In genomic region chr6:28212510-28213212, GRCh38 we compare ENCODE assay signal across 1 cellular context.
TF ChIP-seq lines count a peak whose summit lies in the region.

No MANE protein-coding gene starts in this region.

TF ChIP-seq in K562, 482 proteins besides CTCF, POLR2A, EP300 and RAD21 (continued from another document and continues in another):
- TF ChIP-seq, protein P1, sequence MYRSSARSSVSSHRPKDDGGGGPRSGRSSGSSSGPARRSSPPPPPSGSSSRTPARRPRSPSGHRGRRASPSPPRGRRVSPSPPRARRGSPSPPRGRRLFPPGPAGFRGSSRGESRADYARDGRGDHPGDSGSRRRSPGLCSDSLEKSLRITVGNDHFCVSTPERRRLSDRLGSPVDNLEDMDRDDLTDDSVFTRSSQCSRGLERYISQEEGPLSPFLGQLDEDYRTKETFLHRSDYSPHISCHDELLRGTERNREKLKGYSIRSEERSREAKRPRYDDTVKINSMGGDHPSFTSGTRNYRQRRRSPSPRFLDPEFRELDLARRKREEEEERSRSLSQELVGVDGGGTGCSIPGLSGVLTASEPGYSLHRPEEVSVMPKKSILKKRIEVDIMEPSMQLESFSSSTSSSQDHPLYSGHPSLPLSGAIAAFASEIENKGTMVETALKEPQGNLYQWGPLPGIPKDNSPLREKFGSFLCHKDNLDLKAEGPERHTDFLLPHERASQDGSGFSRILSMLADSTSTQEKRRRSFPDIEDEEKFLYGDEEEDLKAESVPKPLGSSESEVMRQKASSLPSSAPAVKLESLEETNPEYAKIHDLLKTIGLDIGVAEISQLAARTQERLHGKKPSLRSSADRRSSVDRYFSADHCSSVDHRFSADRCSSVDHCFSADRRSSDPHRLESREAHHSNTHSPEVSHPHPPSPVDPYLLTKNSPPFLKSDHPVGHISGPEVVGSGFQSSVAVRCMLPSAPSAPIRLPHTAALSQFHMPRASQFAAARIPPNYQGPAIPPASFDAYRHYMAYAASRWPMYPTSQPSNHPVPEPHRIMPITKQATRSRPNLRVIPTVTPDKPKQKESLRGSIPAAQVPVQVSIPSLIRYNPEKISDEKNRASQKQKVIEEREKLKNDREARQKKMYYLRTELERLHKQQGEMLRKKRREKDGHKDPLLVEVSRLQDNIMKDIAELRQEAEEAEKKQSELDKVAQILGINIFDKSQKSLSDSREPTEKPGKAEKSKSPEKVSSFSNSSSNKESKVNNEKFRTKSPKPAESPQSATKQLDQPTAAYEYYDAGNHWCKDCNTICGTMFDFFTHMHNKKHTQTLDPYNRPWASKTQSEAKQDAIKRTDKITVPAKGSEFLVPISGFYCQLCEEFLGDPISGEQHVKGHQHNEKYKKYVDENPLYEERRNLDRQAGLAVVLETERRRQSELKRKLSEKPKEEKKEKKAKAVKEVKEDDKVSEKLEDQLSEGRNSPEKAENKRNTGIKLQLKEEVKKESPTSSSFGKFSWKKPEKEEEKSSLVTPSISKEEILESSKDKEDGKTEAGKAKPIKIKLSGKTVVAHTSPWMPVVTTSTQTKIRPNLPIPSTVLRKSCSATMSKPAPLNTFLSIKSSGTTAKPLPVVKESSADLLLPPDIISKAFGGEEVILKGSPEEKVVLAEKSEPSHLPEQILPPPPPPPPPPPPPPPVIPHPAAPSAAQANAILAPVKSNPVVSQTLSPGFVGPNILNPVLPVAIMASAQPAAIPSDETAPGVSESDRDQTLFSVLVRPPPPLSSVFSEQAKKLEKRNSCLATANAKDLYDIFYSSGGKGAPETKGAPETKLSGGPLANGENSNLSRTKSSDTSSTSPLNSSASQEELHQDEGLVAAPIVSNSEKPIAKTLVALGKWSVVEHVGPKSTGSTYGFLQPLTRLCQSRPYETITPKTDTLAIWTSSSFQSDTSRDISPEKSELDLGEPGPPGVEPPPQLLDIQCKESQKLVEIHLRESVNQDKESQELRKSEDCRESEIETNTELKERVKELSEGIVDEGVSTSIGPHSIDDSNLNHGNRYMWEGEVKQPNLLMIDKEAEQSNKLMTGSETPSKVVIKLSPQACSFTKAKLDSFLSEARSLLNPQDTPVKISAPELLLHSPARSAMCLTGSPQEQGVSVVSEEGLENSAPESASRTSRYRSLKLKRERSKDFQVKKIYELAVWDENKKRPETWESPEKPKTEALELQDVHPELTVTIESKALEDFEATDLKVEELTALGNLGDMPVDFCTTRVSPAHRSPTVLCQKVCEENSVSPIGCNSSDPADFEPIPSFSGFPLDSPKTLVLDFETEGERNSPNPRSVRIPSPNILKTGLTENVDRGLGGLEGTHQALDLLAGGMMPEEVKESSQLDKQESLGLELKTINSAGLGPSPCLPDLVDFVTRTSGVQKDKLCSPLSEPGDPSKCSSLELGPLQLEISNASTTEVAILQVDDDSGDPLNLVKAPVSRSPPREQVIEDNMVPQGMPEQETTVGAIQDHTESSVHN (IDR thresholded peaks at IDR 0.05; ENCODE audit: borderline replicate concordance in 1 of 2, low read depth in 1 of 2): peak in 1 of 2 experiments; percentile 63; a peak in 1 of 4 replicates
- TF ChIP-seq HDAC1 (IDR thresholded peaks at IDR 0.05) (peak in 1 of 2 experiments; percentile 92; a peak in 3 of 4 replicates), SMAD3 (CRISPR knock-in tag; conservative IDR thresholded peaks at IDR 0.05) (0 out of 2 replicates have a peak, but pooled peaks have one; percentile 33), EP400 (IDR thresholded peaks at IDR 0.05) (peak; percentile 68), RB1 (IDR thresholded peaks at IDR 0.05; ENCODE audit: low read depth) (peak; percentile 93), MAFK (IDR thresholded peaks at IDR 0.05; ENCODE audit: low read length) (peak; percentile 76), TFAP4 (CRISPR knock-in tag; IDR thresholded peaks at IDR 0.05; ENCODE audit: borderline replicate concordance) (peak; percentile 93), SREBF2 (CRISPR knock-in tag; IDR thresholded peaks at IDR 0.05) (0 out of 2 replicates have a peak, but pooled peaks have one; percentile 11), DPF2 (IDR thresholded peaks at IDR 0.05) (peak; percentile 88), C11orf30 (IDR thresholded peaks at IDR 0.05; ENCODE audit: low read depth) (peak; percentile 75), JUND (IDR thresholded peaks at IDR 0.05; ENCODE audit: borderline replicate concordance, low read depth, low read length) (peak; percentile 78), JUND (tag; IDR thresholded peaks at IDR 0.05; ENCODE audit: borderline replicate concordance, low read depth, low read length) (peak; percentile 90; the same call in 2 of the 3 replicates), RNF2 (IDR thresholded peaks at IDR 0.05) (peak; percentile 93), ZFX (CRISPR knock-in tag; IDR thresholded peaks at IDR 0.05) (0 out of 2 replicates have a peak, but pooled peaks have one; percentile 42), NFXL1 (CRISPR knock-in tag; IDR thresholded peaks at IDR 0.05) (no peak), TCF7 (IDR thresholded peaks at IDR 0.05; ENCODE audit: borderline replicate concordance) (0 out of 2 replicates have a peak, but pooled peaks have one; percentile 59), ZKSCAN8 (CRISPR knock-in tag; IDR thresholded peaks at IDR 0.05) (no peak; the same call in 1 of the 2 replicates), HINFP (tag; conservative IDR thresholded peaks at IDR 0.05; ENCODE audit: low read depth) (no peak), AFF1 (IDR thresholded peaks at IDR 0.05; ENCODE audit: low read depth in 1 of 2, partially characterized antibody in 2 of 2) (peak; percentile 23 to 93), RBFOX2 (IDR thresholded peaks at IDR 0.05; ENCODE audit: low read depth, low read length) (no peak), ZNF263 (CRISPR knock-in tag; IDR thresholded peaks at IDR 0.05; ENCODE audit: borderline replicate concordance) (peak; percentile 88; the same call in 1 of the 2 replicates), SNIP1 (IDR thresholded peaks at IDR 0.05; ENCODE audit: low read depth) (no peak), MTF1 (CRISPR knock-in tag; IDR thresholded peaks at IDR 0.05; ENCODE audit: borderline replicate concordance) (0 out of 2 replicates have a peak, but pooled peaks have one; percentile 16), ZNF175 (CRISPR knock-in tag; IDR thresholded peaks at IDR 0.05; ENCODE audit: low read depth) (0 out of 2 replicates have a peak, but pooled peaks have one; percentile 61), ZNF639 (CRISPR knock-in tag; conservative IDR thresholded peaks at IDR 0.05 in 1 of 2, IDR thresholded peaks at IDR 0.05 in 1 of 2) (peak in 1 of 2 experiments; percentile 62; a peak in 1 of 4 replicates), MNT (conservative IDR thresholded peaks at IDR 0.05) (peak; percentile 86), ZEB2 (IDR thresholded peaks at IDR 0.05) (peak; percentile 68), NBN (IDR thresholded peaks at IDR 0.05; ENCODE audit: low read depth) (peak; percentile 95), FOXK1 (CRISPR knock-in tag; IDR thresholded peaks at IDR 0.05; ENCODE audit: borderline replicate concordance) (peak; percentile 90; the same call in 1 of the 2 replicates), L3MBTL2 (IDR thresholded peaks at IDR 0.05) (peak; percentile 83), GTF3C2 (IDR thresholded peaks at IDR 0.05; ENCODE audit: borderline replicate concordance, extremely low read depth, insufficient read length) (peak; percentile 100), PKNOX1 (IDR thresholded peaks at IDR 0.05) (peak; percentile 58)
- TF ChIP-seq, protein P2, sequence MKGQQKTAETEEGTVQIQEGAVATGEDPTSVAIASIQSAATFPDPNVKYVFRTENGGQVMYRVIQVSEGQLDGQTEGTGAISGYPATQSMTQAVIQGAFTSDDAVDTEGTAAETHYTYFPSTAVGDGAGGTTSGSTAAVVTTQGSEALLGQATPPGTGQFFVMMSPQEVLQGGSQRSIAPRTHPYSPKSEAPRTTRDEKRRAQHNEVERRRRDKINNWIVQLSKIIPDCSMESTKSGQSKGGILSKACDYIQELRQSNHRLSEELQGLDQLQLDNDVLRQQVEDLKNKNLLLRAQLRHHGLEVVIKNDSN (CRISPR knock-in tag; IDR thresholded peaks at IDR 0.05): peak; percentile 88
